19 cellular contexts compared by ENCODE assay signal in genomic region chr13:40351537-40352384, GRCh38.
DNase-seq lines count a peak whose midpoint lies in the region; ATAC-seq and TF ChIP-seq lines count a peak whose summit lies in the region.
"Had no signal": no experiment of that assay in that cellular context is flagged by ENCODE, and none has a peak within 500 bp of the region (broad histone marks: within the 10 kb centered on the region; RNA-seq: fewer than 3 reads in every experiment).

No MANE protein-coding gene starts in this region.

- DNase-seq in astrocyte of the spinal cord (ENCODE audit: low read depth, low spot score) (peak; percentile 10), neural progenitor cell (ENCODE audit: low spot score) (no peak), suprapubic skin (ENCODE audit: low spot score in 2 of 2) (no peak)
- DNase-seq in activated CD4-positive, CD25-positive, alpha-beta regulatory T cell treated with anti-CD3 and anti-CD28 coated beads, Interleukin-2, amount 50 U/mL, for 72 hours: no peak
- DNase-seq: activated naive CD4-positive, alpha-beta T cell treated with Interleukin-2 at 50 U/mL for 16 hours; effector CD4-positive, alpha-beta T cell; left colon; MM.1S; naive thymus-derived CD8-positive, alpha-beta T cell; NCI-H2029; NCI-H510A; stimulated activated CD4-positive, alpha-beta T cell treated with anti-CD3 and anti-CD28 coated beads, Interleukin-4, amount 100 ng/mL, for 1 hour; stimulated activated CD8-positive, alpha-beta memory T cell treated with anti-CD3 and anti-CD28 coated beads, Interleukin-4, amount 100 ng/mL, for 48 hours had no signal

- no peak overlapping the region for H3K4me2 ChIP-seq in neural progenitor cell
- H3K4me2 ChIP-seq: BLaER1 had no signal

- peaks cover 10% of the 10 kb centered on the region for H3K27me3 Mint-ChIP-seq in neural progenitor cell (ENCODE audit: insufficient read depth, low read depth)
- H3K27me3 Mint-ChIP-seq: naive thymus-derived CD8-positive, alpha-beta T cell had no signal

- H4K20me1 ChIP-seq in neural progenitor cell (ENCODE audit: low read depth): no peaks in the 10 kb centered on the region
- H4K20me1 ChIP-seq: BLaER1 had no signal

- peaks cover 46% of the 10 kb centered on the region for H3K4me1 Mint-ChIP-seq in neural progenitor cell

- in situ Hi-C loops in astrocyte of the spinal cord (cut with HindIII; ENCODE audit: low sequenced_read_pairs): no loop called here

- H3K27ac Mint-ChIP-seq in neural progenitor cell: peak overlapping the region; percentile 77
- H3K27ac Mint-ChIP-seq: type B pancreatic cell had no signal

- TF ChIP-seq POLR2A in gastroesophageal sphincter (IDR thresholded peaks at IDR 0.05) (no peak), suprapubic skin (IDR thresholded peaks at IDR 0.05) (no peak)

- peak overlapping the region; percentile 15 for H2AFZ ChIP-seq in neural progenitor cell (replicated peaks)

- 81% methylated on average over 8 of the region's 9 CpGs; no CpG with 5 or more reads in 1 of the 2 donors for WGBS in gastroesophageal sphincter (ENCODE audit: low coverage in 1 of 2), 2 donors
- 86% methylated on average over 9 of the region's 9 CpGs for WGBS in suprapubic skin

- H3K4me3 ChIP-seq in astrocyte of the spinal cord (ENCODE audit: low read depth, low read length) (no peak overlapping the region), gastroesophageal sphincter (peak overlapping the region in 1 of 2 donors; percentile 4), neural progenitor cell (no peak overlapping the region), suprapubic skin (no peak overlapping the region)
- H3K4me3 ChIP-seq: BLaER1 had no signal

- H3K4me3 Mint-ChIP-seq in neural progenitor cell: peak overlapping the region; percentile 46
- H3K4me3 Mint-ChIP-seq: naive thymus-derived CD8-positive, alpha-beta T cell; type B pancreatic cell had no signal

- H3K79me2 ChIP-seq in neural progenitor cell (ENCODE audit: low read depth): no peaks in the 10 kb centered on the region

- H3K36me3 ChIP-seq in gastroesophageal sphincter (no peaks in the 10 kb centered on the region), neural progenitor cell (no peaks in the 10 kb centered on the region), suprapubic skin (no peaks in the 10 kb centered on the region)
- H3K36me3 ChIP-seq: BLaER1 had no signal

- no peaks in the 10 kb centered on the region for H3K36me3 Mint-ChIP-seq in neural progenitor cell
- H3K36me3 Mint-ChIP-seq: naive thymus-derived CD8-positive, alpha-beta T cell; type B pancreatic cell had no signal

- no peak overlapping the region for H3K9ac ChIP-seq in neural progenitor cell
- H3K9ac ChIP-seq: BLaER1 had no signal

- peak overlapping the region; percentile 81 to 87 (median 84) for H3K27ac ChIP-seq in gastroesophageal sphincter
- H3K27ac ChIP-seq in neural progenitor cell: no peak overlapping the region
- peak overlapping the region; percentile 82 for H3K27ac ChIP-seq in suprapubic skin
- H3K27ac ChIP-seq: BLaER1 had no signal

- no peak for TF ChIP-seq CTCF in astrocyte of the spinal cord (IDR thresholded peaks at IDR 0.05; ENCODE audit: low read depth, low read length)
- TF ChIP-seq CTCF in gastroesophageal sphincter (IDR thresholded peaks at IDR 0.05): no peak
- no peak for TF ChIP-seq CTCF in neural progenitor cell (IDR thresholded peaks at IDR 0.05)
- no peak for TF ChIP-seq CTCF in suprapubic skin (IDR thresholded peaks at IDR 0.05)

- H3K9me3 ChIP-seq in gastroesophageal sphincter (no peaks in the 10 kb centered on the region), neural progenitor cell (ENCODE audit: low read depth) (no peaks in the 10 kb centered on the region), suprapubic skin (no peaks in the 10 kb centered on the region)
- H3K9me3 ChIP-seq: BLaER1 had no signal

- H3K27me3 ChIP-seq in gastroesophageal sphincter (no peaks in the 10 kb centered on the region), neural progenitor cell (peaks cover 29% of the 10 kb centered on the region), suprapubic skin (no peaks in the 10 kb centered on the region)
- H3K27me3 ChIP-seq: BLaER1 had no signal

- TF ChIP-seq EP300 in gastroesophageal sphincter (IDR thresholded peaks at IDR 0.05) (no peak), suprapubic skin (IDR thresholded peaks at IDR 0.05) (no peak)

- no peak for ATAC-seq in gastroesophageal sphincter
- no peak for ATAC-seq in GM21529 (IDR thresholded peaks at IDR 0.05; ENCODE audit: unreplicated experiment)
- ATAC-seq in GM19467 (IDR thresholded peaks at IDR 0.05; ENCODE audit: unreplicated experiment): no peak
- ATAC-seq in HG03139 (IDR thresholded peaks at IDR 0.05; ENCODE audit: unreplicated experiment): no peak
- ATAC-seq: left colon; naive thymus-derived CD8-positive, alpha-beta T cell had no signal

- H3F3A ChIP-seq in neural progenitor cell (ENCODE audit: low read depth): peaks cover 5% of the 10 kb centered on the region

- H3K4me1 ChIP-seq in gastroesophageal sphincter: peaks cover 4 to 55% (median 23%) of the 10 kb centered on the region in 3 donors
- peaks cover 21% of the 10 kb centered on the region for H3K4me1 ChIP-seq in neural progenitor cell
- H3K4me1 ChIP-seq in suprapubic skin: peaks cover 13% of the 10 kb centered on the region
- H3K4me1 ChIP-seq: BLaER1 had no signal

- peaks cover 7% of the 10 kb centered on the region for H3K9me3 Mint-ChIP-seq in neural progenitor cell
- H3K9me3 Mint-ChIP-seq: type B pancreatic cell had no signal
